ENCODE assay signal across 1 cellular context in the genomic region with DNA sequence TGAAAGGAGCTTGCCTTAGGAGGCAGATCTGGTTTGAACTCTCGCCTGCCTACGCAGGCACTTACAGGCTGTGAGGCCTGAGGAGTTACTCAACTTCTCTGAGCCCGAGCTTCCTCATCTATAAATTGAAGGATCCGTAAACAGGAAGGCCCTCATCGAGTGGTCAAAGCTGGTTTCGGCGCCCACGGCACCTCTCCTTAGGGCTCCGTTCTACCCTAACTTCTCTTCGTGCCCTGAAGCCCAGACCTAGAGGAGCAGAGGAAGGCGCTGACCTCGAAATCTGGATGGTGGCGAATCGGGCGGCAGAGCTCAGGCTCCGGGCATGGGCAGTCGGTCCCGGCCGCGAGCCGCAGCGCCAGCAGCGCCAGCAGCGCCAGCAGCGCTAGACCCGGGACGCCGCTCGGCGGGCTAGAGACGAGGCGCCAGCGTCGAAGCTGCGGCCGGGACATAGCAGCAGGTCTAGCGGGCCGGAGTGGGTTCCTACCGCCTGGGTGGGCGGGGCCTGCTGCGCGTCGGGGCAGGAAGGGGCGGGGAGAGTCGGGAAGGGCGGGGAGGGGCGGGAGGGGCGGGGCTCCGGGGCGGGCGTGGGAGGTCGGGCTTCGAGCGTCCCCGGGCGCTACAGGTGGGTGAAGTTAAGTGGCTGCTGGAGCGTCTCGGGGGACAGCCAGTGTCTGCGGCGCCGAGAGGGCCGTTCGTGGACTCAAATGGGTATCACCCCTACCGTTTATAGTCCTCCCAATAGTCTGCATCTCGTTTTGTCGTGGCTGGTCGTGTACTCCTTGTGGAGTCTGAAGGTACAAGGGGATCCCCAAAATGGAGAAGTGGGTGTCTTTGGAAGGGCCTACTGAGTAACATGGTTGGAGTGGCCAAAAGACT.
TF ChIP-seq lines count a peak whose summit lies in the region.

A gene with protein sequence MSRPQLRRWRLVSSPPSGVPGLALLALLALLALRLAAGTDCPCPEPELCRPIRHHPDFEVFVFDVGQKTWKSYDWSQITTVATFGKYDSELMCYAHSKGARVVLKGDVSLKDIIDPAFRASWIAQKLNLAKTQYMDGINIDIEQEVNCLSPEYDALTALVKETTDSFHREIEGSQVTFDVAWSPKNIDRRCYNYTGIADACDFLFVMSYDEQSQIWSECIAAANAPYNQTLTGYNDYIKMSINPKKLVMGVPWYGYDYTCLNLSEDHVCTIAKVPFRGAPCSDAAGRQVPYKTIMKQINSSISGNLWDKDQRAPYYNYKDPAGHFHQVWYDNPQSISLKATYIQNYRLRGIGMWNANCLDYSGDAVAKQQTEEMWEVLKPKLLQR (minus strand): TSS at position 474 of the 876 bp plus-strand sequence. CDS start 25 bp downstream, at position 449.

TF ChIP-seq in K562, 482 proteins besides CTCF, POLR2A, EP300 and RAD21 (continued from another document and continues in another):
- TF ChIP-seq MXD1 (CRISPR knock-in tag; IDR thresholded peaks at IDR 0.05; ENCODE audit: borderline replicate concordance, poor library complexity, severe bottlenecking) (no peak), SUPT5H (IDR thresholded peaks at IDR 0.05) (peak; percentile 89), SMAD4 (CRISPR knock-in tag; conservative IDR thresholded peaks at IDR 0.05) (0 out of 2 replicates have a peak, but pooled peaks have one; percentile 15), CREB5 (CRISPR knock-in tag; IDR thresholded peaks at IDR 0.05) (no peak), CEBPB (tag; IDR thresholded peaks at IDR 0.05) (peak; percentile 68; the same call in 1 of the 2 replicates), KDM4B (IDR thresholded peaks at IDR 0.05; ENCODE audit: borderline replicate concordance in 2 of 2, low read depth in 1 of 2) (no peak), RHOXF2B (CRISPR knock-in tag; conservative IDR thresholded peaks at IDR 0.05) (no peak), ZNF518B (CRISPR knock-in tag; IDR thresholded peaks at IDR 0.05) (no peak), ZFP36 (IDR thresholded peaks at IDR 0.05; ENCODE audit: low read depth, low read length, partially characterized antibody) (peak; percentile 68), ZNF3 (CRISPR knock-in tag; IDR thresholded peaks at IDR 0.05) (no peak), TCF3 (CRISPR knock-in tag; IDR thresholded peaks at IDR 0.05) (no peak), IFI16 (CRISPR knock-in tag; IDR thresholded peaks at IDR 0.05) (no peak), BCL6 (CRISPR knock-in tag; IDR thresholded peaks at IDR 0.05) (no peak), CBFA2T2 (conservative IDR thresholded peaks at IDR 0.05) (no peak), SIN3A (IDR thresholded peaks at IDR 0.05; ENCODE audit: borderline replicate concordance in 2 of 2, control insufficient read depth in 1 of 2, low read depth in 2 of 2, low read length in 2 of 2) (no peak), ZNF124 (CRISPR knock-in tag; IDR thresholded peaks at IDR 0.05) (no peak), ZNF408 (CRISPR knock-in tag; IDR thresholded peaks at IDR 0.05; ENCODE audit: low read depth) (no peak), MEF2A (IDR thresholded peaks at IDR 0.05; ENCODE audit: control insufficient read depth, low read depth, low read length) (no peak), ZBTB33 (CRISPR knock-in tag; IDR thresholded peaks at IDR 0.05) (peak; percentile 55; the same call in 1 of the 2 replicates), SREBF2 (CRISPR knock-in tag; IDR thresholded peaks at IDR 0.05) (no peak), ZNF592 (IDR thresholded peaks at IDR 0.05) (peak; percentile 34), SMARCA4 (IDR thresholded peaks at IDR 0.05) (no peak; the same call in 1 of the 2 replicates), CAMTA2 (CRISPR knock-in tag; conservative IDR thresholded peaks at IDR 0.05) (no peak), PTRF (tag; IDR thresholded peaks at IDR 0.05) (0 out of 2 replicates have a peak, but pooled peaks have one; percentile 38), ZNF695 (CRISPR knock-in tag; IDR thresholded peaks at IDR 0.05) (no peak)
- TF ChIP-seq, protein P1, sequence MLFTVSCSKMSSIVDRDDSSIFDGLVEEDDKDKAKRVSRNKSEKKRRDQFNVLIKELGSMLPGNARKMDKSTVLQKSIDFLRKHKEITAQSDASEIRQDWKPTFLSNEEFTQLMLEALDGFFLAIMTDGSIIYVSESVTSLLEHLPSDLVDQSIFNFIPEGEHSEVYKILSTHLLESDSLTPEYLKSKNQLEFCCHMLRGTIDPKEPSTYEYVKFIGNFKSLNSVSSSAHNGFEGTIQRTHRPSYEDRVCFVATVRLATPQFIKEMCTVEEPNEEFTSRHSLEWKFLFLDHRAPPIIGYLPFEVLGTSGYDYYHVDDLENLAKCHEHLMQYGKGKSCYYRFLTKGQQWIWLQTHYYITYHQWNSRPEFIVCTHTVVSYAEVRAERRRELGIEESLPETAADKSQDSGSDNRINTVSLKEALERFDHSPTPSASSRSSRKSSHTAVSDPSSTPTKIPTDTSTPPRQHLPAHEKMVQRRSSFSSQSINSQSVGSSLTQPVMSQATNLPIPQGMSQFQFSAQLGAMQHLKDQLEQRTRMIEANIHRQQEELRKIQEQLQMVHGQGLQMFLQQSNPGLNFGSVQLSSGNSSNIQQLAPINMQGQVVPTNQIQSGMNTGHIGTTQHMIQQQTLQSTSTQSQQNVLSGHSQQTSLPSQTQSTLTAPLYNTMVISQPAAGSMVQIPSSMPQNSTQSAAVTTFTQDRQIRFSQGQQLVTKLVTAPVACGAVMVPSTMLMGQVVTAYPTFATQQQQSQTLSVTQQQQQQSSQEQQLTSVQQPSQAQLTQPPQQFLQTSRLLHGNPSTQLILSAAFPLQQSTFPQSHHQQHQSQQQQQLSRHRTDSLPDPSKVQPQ (CRISPR knock-in tag; IDR thresholded peaks at IDR 0.05; ENCODE audit: borderline replicate concordance), result no peak
- TF ChIP-seq, protein P2, sequence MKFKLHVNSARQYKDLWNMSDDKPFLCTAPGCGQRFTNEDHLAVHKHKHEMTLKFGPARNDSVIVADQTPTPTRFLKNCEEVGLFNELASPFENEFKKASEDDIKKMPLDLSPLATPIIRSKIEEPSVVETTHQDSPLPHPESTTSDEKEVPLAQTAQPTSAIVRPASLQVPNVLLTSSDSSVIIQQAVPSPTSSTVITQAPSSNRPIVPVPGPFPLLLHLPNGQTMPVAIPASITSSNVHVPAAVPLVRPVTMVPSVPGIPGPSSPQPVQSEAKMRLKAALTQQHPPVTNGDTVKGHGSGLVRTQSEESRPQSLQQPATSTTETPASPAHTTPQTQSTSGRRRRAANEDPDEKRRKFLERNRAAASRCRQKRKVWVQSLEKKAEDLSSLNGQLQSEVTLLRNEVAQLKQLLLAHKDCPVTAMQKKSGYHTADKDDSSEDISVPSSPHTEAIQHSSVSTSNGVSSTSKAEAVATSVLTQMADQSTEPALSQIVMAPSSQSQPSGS (CRISPR knock-in tag; IDR thresholded peaks at IDR 0.05), result no peak
- TF ChIP-seq, protein P3, sequence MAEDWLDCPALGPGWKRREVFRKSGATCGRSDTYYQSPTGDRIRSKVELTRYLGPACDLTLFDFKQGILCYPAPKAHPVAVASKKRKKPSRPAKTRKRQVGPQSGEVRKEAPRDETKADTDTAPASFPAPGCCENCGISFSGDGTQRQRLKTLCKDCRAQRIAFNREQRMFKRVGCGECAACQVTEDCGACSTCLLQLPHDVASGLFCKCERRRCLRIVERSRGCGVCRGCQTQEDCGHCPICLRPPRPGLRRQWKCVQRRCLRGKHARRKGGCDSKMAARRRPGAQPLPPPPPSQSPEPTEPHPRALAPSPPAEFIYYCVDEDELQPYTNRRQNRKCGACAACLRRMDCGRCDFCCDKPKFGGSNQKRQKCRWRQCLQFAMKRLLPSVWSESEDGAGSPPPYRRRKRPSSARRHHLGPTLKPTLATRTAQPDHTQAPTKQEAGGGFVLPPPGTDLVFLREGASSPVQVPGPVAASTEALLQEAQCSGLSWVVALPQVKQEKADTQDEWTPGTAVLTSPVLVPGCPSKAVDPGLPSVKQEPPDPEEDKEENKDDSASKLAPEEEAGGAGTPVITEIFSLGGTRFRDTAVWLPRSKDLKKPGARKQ (CRISPR knock-in tag; IDR thresholded peaks at IDR 0.05), result no peak
- TF ChIP-seq, protein P4, sequence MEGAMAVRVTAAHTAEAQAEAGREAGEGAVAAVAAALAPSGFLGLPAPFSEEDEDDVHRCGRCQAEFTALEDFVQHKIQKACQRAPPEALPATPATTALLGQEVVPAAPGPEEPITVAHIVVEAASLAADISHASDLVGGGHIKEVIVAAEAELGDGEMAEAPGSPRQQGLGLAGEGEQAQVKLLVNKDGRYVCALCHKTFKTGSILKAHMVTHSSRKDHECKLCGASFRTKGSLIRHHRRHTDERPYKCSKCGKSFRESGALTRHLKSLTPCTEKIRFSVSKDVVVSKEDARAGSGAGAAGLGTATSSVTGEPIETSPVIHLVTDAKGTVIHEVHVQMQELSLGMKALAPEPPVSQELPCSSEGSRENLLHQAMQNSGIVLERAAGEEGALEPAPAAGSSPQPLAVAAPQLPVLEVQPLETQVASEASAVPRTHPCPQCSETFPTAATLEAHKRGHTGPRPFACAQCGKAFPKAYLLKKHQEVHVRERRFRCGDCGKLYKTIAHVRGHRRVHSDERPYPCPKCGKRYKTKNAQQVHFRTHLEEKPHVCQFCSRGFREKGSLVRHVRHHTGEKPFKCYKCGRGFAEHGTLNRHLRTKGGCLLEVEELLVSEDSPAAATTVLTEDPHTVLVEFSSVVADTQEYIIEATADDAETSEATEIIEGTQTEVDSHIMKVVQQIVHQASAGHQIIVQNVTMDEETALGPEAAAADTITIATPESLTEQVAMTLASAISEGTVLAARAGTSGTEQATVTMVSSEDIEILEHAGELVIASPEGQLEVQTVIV (CRISPR knock-in tag; IDR thresholded peaks at IDR 0.05; ENCODE audit: borderline replicate concordance), result no peak
